7 cellular contexts compared by ENCODE assay signal in genomic region chr11:82971531-82971946, GRCh38.
A peak's percentile ranks its signal among the peaks of the same experiment; 100 is the strongest.
DNase-seq lines count a peak whose midpoint lies in the region; ATAC-seq and TF ChIP-seq lines count a peak whose summit lies in the region.
"Not testable (repeated sequence)": the region's sequence is repeated elsewhere in the genome, so short reads cannot be mapped to it uniquely, and the experiment has no call there.

No MANE protein-coding gene starts in this region.

- POLR2A ChIA-PET in activated B cell treated with CpG ODN at 0.5 μM for 24 hours (lab: Charles Lee), result interaction anchor here (0.7 to 1.5 kb wide), 5 partner anchors 9 to 185 kb away, joined by 3 to 9 read pairs (median 3); partner anchors contain the start of gene PCF11

- H3K9me3 Mint-ChIP-seq in IgD-negative memory B cell; activated B cell treated with CpG ODN at 0.5 μM for 24 hours; dendritic cell treated with granulocyte-macrophage colony-stimulating factor and Interleukin-4, amounts not matched to agents 40 ng/mL and 50 ng/mL, for 4 days: not testable (repeated sequence)

- H3K27ac Mint-ChIP-seq in IgD-negative memory B cell (peak overlapping the region; percentile 46 to 94 (median 73)), activated B cell treated with CpG ODN at 0.5 μM for 24 hours (peak overlapping the region; percentile 79)
- H3K27ac Mint-ChIP-seq in dendritic cell treated with granulocyte-macrophage colony-stimulating factor and Interleukin-4, amounts not matched to agents 40 ng/mL and 50 ng/mL, for 4 days, result not testable (repeated sequence)

- peak; percentile 40 for ATAC-seq in GM18511 (IDR thresholded peaks at IDR 0.05; ENCODE audit: unreplicated experiment)
- peak; percentile 29 for ATAC-seq in GM21528 (IDR thresholded peaks at IDR 0.05; ENCODE audit: low FRiP score, unreplicated experiment)
- peak; percentile 21 for ATAC-seq in activated B cell treated with CpG ODN at 0.5 μM for 24 hours (ENCODE audit: low read depth)

- peak overlapping the region; percentile 69 to 93 (median 86) for H3K4me3 Mint-ChIP-seq in IgD-negative memory B cell
- H3K4me3 Mint-ChIP-seq in activated B cell treated with CpG ODN at 0.5 μM for 24 hours, result peak overlapping the region; percentile 80
- peak overlapping the region; percentile 23 for H3K4me3 Mint-ChIP-seq in dendritic cell treated with granulocyte-macrophage colony-stimulating factor and Interleukin-4, amounts not matched to agents 40 ng/mL and 50 ng/mL, for 4 days

- intact Hi-C loops in activated B cell treated with CpG ODN at 0.5 μM for 24 hours (cut with micrococcal nuclease); dendritic cell treated with granulocyte-macrophage colony-stimulating factor and Interleukin-4, amounts not matched to agents 40 ng/mL and 50 ng/mL, for 4 days (cut with micrococcal nuclease): not testable (repeated sequence)

- H3K27me3 Mint-ChIP-seq in IgD-negative memory B cell; activated B cell treated with CpG ODN at 0.5 μM for 24 hours; dendritic cell treated with granulocyte-macrophage colony-stimulating factor and Interleukin-4, amounts not matched to agents 40 ng/mL and 50 ng/mL, for 4 days: not testable (repeated sequence)

- DNase-seq in activated B cell treated with CpG ODN at 0.5 μM for 24 hours, result not testable (repeated sequence)
- DNase-seq in activated T-cell treated with anti-CD3 and anti-CD28 coated beads, Interleukin-2, amount 50 U/mL, for 48 hours, result peak; percentile 62 to 64
- DNase-seq in stimulated activated CD4-positive, alpha-beta T cell treated with anti-CD3 and anti-CD28 coated beads, Interleukin-1b, Interleukin-23, amount 100 ng/mL, for 48 hours, result peak; percentile 54

- CTCF ChIA-PET in activated B cell treated with CpG ODN at 0.5 μM for 24 hours (lab: Charles Lee), result interaction anchor here (1.1 kb wide), 1 partner anchor 44 kb away, joined by 3 read pairs; no protein-coding TSS in a partner anchor

- H3K36me3 Mint-ChIP-seq in IgD-negative memory B cell; activated B cell treated with CpG ODN at 0.5 μM for 24 hours (ENCODE audit: low read depth); dendritic cell treated with granulocyte-macrophage colony-stimulating factor and Interleukin-4, amounts not matched to agents 40 ng/mL and 50 ng/mL, for 4 days (ENCODE audit: low read depth): not testable (repeated sequence)

- not testable (repeated sequence) for TF ChIP-seq CTCF in activated B cell treated with CpG ODN at 0.5 μM for 24 hours (IDR thresholded peaks at IDR 0.05)

- H3K4me1 Mint-ChIP-seq in IgD-negative memory B cell, result peaks cover 31 to 44% (median 44%) of the 10 kb centered on the region in 3 donors
- peaks cover 63% of the 10 kb centered on the region for H3K4me1 Mint-ChIP-seq in activated B cell treated with CpG ODN at 0.5 μM for 24 hours
- H3K4me1 Mint-ChIP-seq in dendritic cell treated with granulocyte-macrophage colony-stimulating factor and Interleukin-4, amounts not matched to agents 40 ng/mL and 50 ng/mL, for 4 days (ENCODE audit: low read depth), result not testable (repeated sequence)

Comparison
In these comparisons a context has a peak if more than half of its experiments do, and no peak if none do; other contexts are left out.
1. H3K4me3 Mint-ChIP-seq: peak in every context shown above with its lines; median percentile 86 in IgD-negative memory B cell; 80 in activated B cell treated with CpG ODN at 0.5 μM for 24 hours; 23 in dendritic cell treated with granulocyte-macrophage colony-stimulating factor and Interleukin-4, amounts not matched to agents 40 ng/mL and 50 ng/mL, for 4 days.